Comparison of ENCODE assay signal across 6 cellular contexts in the genomic region with DNA sequence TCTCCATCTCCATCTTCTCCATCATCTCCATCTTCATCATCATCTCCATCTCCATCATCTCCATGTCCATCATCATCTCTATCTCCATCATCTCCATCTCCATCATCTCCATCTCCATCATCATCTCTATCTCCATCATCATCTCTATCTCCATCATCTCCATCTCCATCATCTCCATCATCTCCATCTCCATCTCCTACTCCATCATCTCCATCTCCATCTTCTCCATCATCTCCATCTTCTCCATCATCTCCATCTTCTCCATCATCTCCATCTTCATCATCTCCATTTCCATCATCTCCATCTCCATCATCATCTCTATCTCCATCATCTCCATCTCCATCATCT. TPM values are rescaled to one million over a fixed set of nuclear protein-coding genes. Genes with fewer than 3 reads are reported as not detected.
A peak's percentile ranks its signal among the peaks of the same experiment; 100 is the strongest.
DNase-seq lines count a peak whose midpoint lies in the region; ATAC-seq and TF ChIP-seq lines count a peak whose summit lies in the region.
"Not testable (repeated sequence)": the region's sequence is repeated elsewhere in the genome, so short reads cannot be mapped to it uniquely, and the experiment has no call there.

No MANE protein-coding gene starts in this region.

- H2BK12ac ChIP-seq in mesenchymal stem cell (ENCODE audit: low read length in 2 of 2), result not testable (repeated sequence)

- H3K18ac ChIP-seq in mesenchymal stem cell (ENCODE audit: low read depth in 1 of 2, low read length in 2 of 2), result not testable (repeated sequence)

- H3K79me1 ChIP-seq in mesenchymal stem cell (replicated peaks; ENCODE audit: low read length, poor library complexity, severe bottlenecking), result peaks cover 27% of the 10 kb centered on the region

- peak; percentile 35 for TF ChIP-seq CTCF in CD14-positive monocyte (IDR thresholded peaks at IDR 0.05)
- TF ChIP-seq CTCF in brain (conservative IDR thresholded peaks at IDR 0.05), result not testable (repeated sequence)

- not testable (repeated sequence) for H4K91ac ChIP-seq in mesenchymal stem cell (ENCODE audit: low read length)

- H3K4me1 ChIP-seq in mesenchymal stem cell (ENCODE audit: control insufficient read depth, insufficient read depth, low read depth, low read length); skeletal muscle satellite cell (ENCODE audit: control insufficient read depth, insufficient read depth, low read length): not testable (repeated sequence)

- H3K27ac Mint-ChIP-seq in CD14-positive monocyte (peak overlapping the region in 3 of 7 donors; percentile 13 to 72 (median 65)), IgD-negative memory B cell (peak overlapping the region in 2 of 3 donors; percentile 70 to 91), brain (peak overlapping the region in 2 of 5 experiments; percentile 42 to 71)
- H3K27ac Mint-ChIP-seq in activated CD8-positive, alpha-beta T cell treated with anti-CD3 and anti-CD28 coated beads, Interleukin-2, amount 10 ng/mL, durations not matched to agents 7 days and 5 days, result peak overlapping the region; percentile 85

- not testable (repeated sequence) for H2BK120ac ChIP-seq in mesenchymal stem cell (ENCODE audit: low read depth, low read length)

- peaks cover 10% of the 10 kb centered on the region for H3K4me1 Mint-ChIP-seq in CD14-positive monocyte
- peaks cover 18 to 24% (median 19%) of the 10 kb centered on the region in 3 donors for H3K4me1 Mint-ChIP-seq in IgD-negative memory B cell
- H3K4me1 Mint-ChIP-seq in activated CD8-positive, alpha-beta T cell treated with anti-CD3 and anti-CD28 coated beads, Interleukin-2, amount 10 ng/mL, durations not matched to agents 7 days and 5 days (ENCODE audit: low read depth), result peaks cover 23% of the 10 kb centered on the region
- H3K4me1 Mint-ChIP-seq in brain, result peaks cover 18% of the 10 kb centered on the region

- H3K9me3 Mint-ChIP-seq in CD14-positive monocyte, result peaks cover 57 to 88% (median 66%) of the 10 kb centered on the region in 7 donors
- peaks cover 25 to 32% (median 28%) of the 10 kb centered on the region in 3 donors for H3K9me3 Mint-ChIP-seq in IgD-negative memory B cell
- peaks cover 44% of the 10 kb centered on the region for H3K9me3 Mint-ChIP-seq in activated CD8-positive, alpha-beta T cell treated with anti-CD3 and anti-CD28 coated beads, Interleukin-2, amount 10 ng/mL, durations not matched to agents 7 days and 5 days (ENCODE audit: insufficient read depth)
- peaks cover 23 to 48% (median 40%) of the 10 kb centered on the region in 5 experiments for H3K9me3 Mint-ChIP-seq in brain

- H3K4me2 ChIP-seq in mesenchymal stem cell (ENCODE audit: low read length, poor library complexity, severe bottlenecking), result not testable (repeated sequence)
- H3K4me2 ChIP-seq in skeletal muscle satellite cell (ENCODE audit: low read length), result peak overlapping the region; percentile 82

- not testable (repeated sequence) for H3K27me3 Mint-ChIP-seq in CD14-positive monocyte (ENCODE audit: low read depth in 3 of 3); IgD-negative memory B cell; activated CD8-positive, alpha-beta T cell treated with anti-CD3 and anti-CD28 coated beads, Interleukin-2, amount 10 ng/mL, durations not matched to agents 7 days and 5 days (ENCODE audit: low read depth); brain

- CTCF ChIA-PET in activated CD8-positive, alpha-beta T cell treated with anti-CD3 and anti-CD28 coated beads, Interleukin-2, amount 10 ng/mL, durations not matched to agents 7 days and 5 days (lab: Charles Lee), result interaction anchor here (0.7 kb wide), 2 partner anchors 11 to 134 kb away, joined by 3 to 4 read pairs; a partner anchor contains a TSS

- intact Hi-C loops in CD14-positive monocyte (cut with micrococcal nuclease), result loop anchor here in 1 of 2 donors (5.0 kb wide), 1 partner anchor 78 kb away; a partner anchor contains a TSS

- H3K4ac ChIP-seq in mesenchymal stem cell (ENCODE audit: low read depth in 1 of 2, low read length in 2 of 2), result not testable (repeated sequence)

- not testable (repeated sequence) for H3K14ac ChIP-seq in mesenchymal stem cell (ENCODE audit: low read length in 2 of 2)

- not testable (repeated sequence) for ATAC-seq in activated CD8-positive, alpha-beta T cell treated with anti-CD3 and anti-CD28 coated beads, Interleukin-2, amount 10 ng/mL, durations not matched to agents 7 days and 5 days

- H2AFZ ChIP-seq in mesenchymal stem cell (ENCODE audit: low read depth, low read length), result not testable (repeated sequence)

- POLR2A ChIA-PET in activated CD8-positive, alpha-beta T cell treated with anti-CD3 and anti-CD28 coated beads, Interleukin-2, amount 10 ng/mL, durations not matched to agents 7 days and 5 days (lab: Charles Lee), result interaction anchor here (0.8 to 1.0 kb wide), 4 partner anchors 12 to 178 kb away, joined by 3 to 7 read pairs (median 4); a partner anchor contains a TSS

- H3K4me3 ChIP-seq in mesenchymal stem cell (ENCODE audit: insufficient read depth in 1 of 2, low read depth in 1 of 2, low read length in 2 of 2) (peak overlapping the region in 1 of 2 experiments; percentile 86), skeletal muscle satellite cell (ENCODE audit: low read length) (peak overlapping the region; percentile 92)

- peaks cover 18 to 25% of the 10 kb centered on the region in 2 experiments for H3K36me3 ChIP-seq in mesenchymal stem cell (ENCODE audit: control insufficient read depth in 1 of 2, insufficient read depth in 2 of 2, low read depth in 1 of 2, low read length in 2 of 2)
- not testable (repeated sequence) for H3K36me3 ChIP-seq in skeletal muscle satellite cell (ENCODE audit: insufficient read depth, low read length)

- not testable (repeated sequence) for DNase-seq in CD14-positive monocyte (ENCODE audit: low spot score); activated CD8-positive, alpha-beta T cell treated with anti-CD3 and anti-CD28 coated beads, Interleukin-2, amount 10 ng/mL, durations not matched to agents 7 days and 5 days
- peak; percentile 11 for DNase-seq in mesenchymal stem cell

- not testable (repeated sequence) for H3K27me3 ChIP-seq in mesenchymal stem cell (ENCODE audit: control insufficient read depth in 1 of 2, insufficient read depth in 1 of 2, low read length in 2 of 2); skeletal muscle satellite cell (ENCODE audit: control insufficient read depth, insufficient read depth, low read length)

- H2AK5ac ChIP-seq in mesenchymal stem cell (ENCODE audit: low read length, severe bottlenecking), result not testable (repeated sequence)

- peaks cover 13% of the 10 kb centered on the region for H3K9me3 ChIP-seq in mesenchymal stem cell (ENCODE audit: control insufficient read depth, low read length)
- not testable (repeated sequence) for H3K9me3 ChIP-seq in skeletal muscle satellite cell (replicated peaks; ENCODE audit: low read length)

- H3K23ac ChIP-seq in mesenchymal stem cell (ENCODE audit: low read length in 2 of 2), result not testable (repeated sequence)

- H2BK15ac ChIP-seq in mesenchymal stem cell (ENCODE audit: low read depth, poor library complexity, severe bottlenecking), result not testable (repeated sequence)

- H4K8ac ChIP-seq in mesenchymal stem cell (ENCODE audit: low read length), result not testable (repeated sequence)

- H2BK5ac ChIP-seq in mesenchymal stem cell (ENCODE audit: low read depth, low read length, poor library complexity, severe bottlenecking), result not testable (repeated sequence)

- not testable (repeated sequence) for H3K9ac ChIP-seq in mesenchymal stem cell (ENCODE audit: low read length); skeletal muscle satellite cell (ENCODE audit: low read depth, low read length)

- H3K36me3 Mint-ChIP-seq in CD14-positive monocyte (peaks cover 30 to 37% of the 10 kb centered on the region in 2 donors), IgD-negative memory B cell (peaks cover 34% of the 10 kb centered on the region), brain (peaks cover 67% of the 10 kb centered on the region)
- H3K36me3 Mint-ChIP-seq in activated CD8-positive, alpha-beta T cell treated with anti-CD3 and anti-CD28 coated beads, Interleukin-2, amount 10 ng/mL, durations not matched to agents 7 days and 5 days (ENCODE audit: low read depth), result peaks cover 62% of the 10 kb centered on the region

- H3K27ac ChIP-seq in mesenchymal stem cell (ENCODE audit: low read length, poor library complexity, severe bottlenecking), result not testable (repeated sequence)

- H3K4me3 Mint-ChIP-seq in CD14-positive monocyte (peak overlapping the region; percentile 73 to 82), IgD-negative memory B cell (peak overlapping the region; percentile 63 to 93 (median 74)), brain (peak overlapping the region; percentile 75 to 91 (median 88))
- peak overlapping the region; percentile 90 for H3K4me3 Mint-ChIP-seq in activated CD8-positive, alpha-beta T cell treated with anti-CD3 and anti-CD28 coated beads, Interleukin-2, amount 10 ng/mL, durations not matched to agents 7 days and 5 days

RNA-seq across cellular contexts. Expression of a gene that starts 0.4 kb away (rescaled TPM):
- polyA plus RNA-seq in CD14-positive monocyte (under 1 TPM; 0.87 to 0.92 TPM), IgD-negative memory B cell (9.0 TPM), brain (ENCODE audit: insufficient read depth, low read depth, low replicate concordance) (2.9 TPM)
- 1 to 10 TPM; 8.3 to 8.4 TPM for total RNA-seq in activated CD8-positive, alpha-beta T cell treated with anti-CD3 and anti-CD28 coated beads, Interleukin-2, amount 10 ng/mL, durations not matched to agents 7 days and 5 days
- polyA plus RNA-seq in mesenchymal stem cell (2013, experiment 1 of 2), result 5.2 TPM
- 4.7 TPM for polyA plus RNA-seq in mesenchymal stem cell (2013, experiment 2 of 2)
- total RNA-seq in skeletal muscle satellite cell (2012; rRNA removed), result 17.5 and 19.8 TPM in 2 replicates

RNA-seq across cellular contexts. Expression of a gene that starts 11.8 kb away (rescaled TPM):
- polyA plus RNA-seq in CD14-positive monocyte, result 1 to 10 TPM; 1.4 to 1.6 TPM
- 12.4 TPM for polyA plus RNA-seq in IgD-negative memory B cell
- 10 to 100 TPM; 10.0 to 10.9 TPM for total RNA-seq in activated CD8-positive, alpha-beta T cell treated with anti-CD3 and anti-CD28 coated beads, Interleukin-2, amount 10 ng/mL, durations not matched to agents 7 days and 5 days
- 6.2 TPM for polyA plus RNA-seq in brain (ENCODE audit: insufficient read depth, low read depth, low replicate concordance)
- polyA plus RNA-seq in mesenchymal stem cell (2013, experiment 1 of 2), result 5.6 TPM
- polyA plus RNA-seq in mesenchymal stem cell (2013, experiment 2 of 2), result 5.6 TPM
- 11.2 and 13.5 TPM in 2 replicates for total RNA-seq in skeletal muscle satellite cell (2012; rRNA removed)

RNA-seq across cellular contexts. Expression of a gene that starts 21.9 kb away (rescaled TPM):
- polyA plus RNA-seq in CD14-positive monocyte, result 1 to 10 TPM in 1 of 2 donors, under 1 TPM in 1; 0.99 to 1.2 TPM
- polyA plus RNA-seq in IgD-negative memory B cell, result 1.1 TPM
- total RNA-seq in activated CD8-positive, alpha-beta T cell treated with anti-CD3 and anti-CD28 coated beads, Interleukin-2, amount 10 ng/mL, durations not matched to agents 7 days and 5 days, result 1 to 10 TPM; 7.6 to 9.1 TPM
- 5.0 TPM for polyA plus RNA-seq in brain (ENCODE audit: insufficient read depth, low read depth, low replicate concordance)
- 4.6 TPM for polyA plus RNA-seq in mesenchymal stem cell (2013, experiment 1 of 2)
- 4.5 TPM for polyA plus RNA-seq in mesenchymal stem cell (2013, experiment 2 of 2)
- total RNA-seq in skeletal muscle satellite cell (2012; rRNA removed), result 17.0 and 17.9 TPM in 2 replicates

RNA-seq across cellular contexts. Expression of a gene that starts 27.9 kb away (rescaled TPM):
- polyA plus RNA-seq in CD14-positive monocyte (under 1 TPM; 0.54 to 0.74 TPM), IgD-negative memory B cell (7.3 TPM), brain (ENCODE audit: insufficient read depth, low read depth, low replicate concordance) (4.9 TPM)
- 1 to 10 TPM; 7.5 to 7.8 TPM for total RNA-seq in activated CD8-positive, alpha-beta T cell treated with anti-CD3 and anti-CD28 coated beads, Interleukin-2, amount 10 ng/mL, durations not matched to agents 7 days and 5 days
- 2.3 TPM for polyA plus RNA-seq in mesenchymal stem cell (2013, experiment 1 of 2)
- 2.1 TPM for polyA plus RNA-seq in mesenchymal stem cell (2013, experiment 2 of 2)
- 3.5 and 4.2 TPM in 2 replicates for total RNA-seq in skeletal muscle satellite cell (2012; rRNA removed)

RNA-seq across cellular contexts. Expression of a gene that starts 42.4 kb away (rescaled TPM):
- polyA plus RNA-seq in CD14-positive monocyte (under 1 TPM in 1 of 2 donors, not detected in 1; 0.07 TPM), IgD-negative memory B cell (0.53 TPM), brain (ENCODE audit: insufficient read depth, low read depth, low replicate concordance) (0.58 TPM)
- under 1 TPM; 0.16 TPM for total RNA-seq in activated CD8-positive, alpha-beta T cell treated with anti-CD3 and anti-CD28 coated beads, Interleukin-2, amount 10 ng/mL, durations not matched to agents 7 days and 5 days
- 0.32 TPM for polyA plus RNA-seq in mesenchymal stem cell (2013, experiment 1 of 2)
- polyA plus RNA-seq in mesenchymal stem cell (2013, experiment 2 of 2), result 0.38 TPM
- total RNA-seq in skeletal muscle satellite cell (2012; rRNA removed), result 0.44 and 0.51 TPM in 2 replicates
